In the genomic region with DNA sequence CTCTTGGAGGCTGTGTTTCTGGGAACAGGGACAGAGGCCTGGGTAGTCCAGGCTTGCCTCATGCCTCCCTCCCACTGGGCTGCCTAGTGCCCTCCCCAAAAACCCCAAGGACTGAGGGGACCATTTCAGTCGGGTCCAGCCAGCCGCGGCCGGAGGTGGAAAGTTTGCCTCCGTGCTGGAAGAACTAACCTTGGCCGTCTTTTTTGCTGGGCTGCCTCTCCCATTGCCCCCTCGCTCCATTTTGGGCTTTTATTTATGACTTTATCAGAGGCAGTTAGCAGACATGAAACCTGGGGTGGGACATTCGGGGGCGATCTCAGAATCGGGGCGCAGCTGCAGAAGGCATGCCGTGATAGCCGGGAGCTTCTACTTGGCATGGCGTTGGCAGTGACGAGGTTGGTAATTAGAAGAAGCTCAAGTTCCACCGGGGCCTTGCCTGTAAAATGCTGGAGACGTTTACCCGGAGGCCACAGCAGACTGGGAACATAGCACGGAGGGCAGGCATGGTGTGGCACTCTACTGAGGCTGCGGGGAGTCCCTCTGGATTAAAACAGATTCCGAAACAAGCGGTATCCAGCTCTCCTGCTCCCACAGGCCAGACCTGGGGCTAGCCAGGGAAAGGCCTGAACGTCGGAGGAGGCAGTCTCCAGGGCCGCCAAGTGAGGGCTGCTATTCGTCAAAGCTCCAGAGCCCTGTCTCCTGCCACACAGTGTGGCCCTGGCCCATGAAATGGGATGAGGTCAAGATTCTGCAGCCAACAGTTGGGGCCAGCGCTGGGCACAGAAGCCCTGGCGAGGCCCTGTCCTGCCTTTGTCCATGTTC, we compare ENCODE assay signal across 8 cellular contexts.
DNase-seq lines count a peak whose midpoint lies in the region; ATAC-seq and TF ChIP-seq lines count a peak whose summit lies in the region.

No MANE protein-coding gene starts in this region.

- H3K27me3 ChIP-seq in PC-9 (ENCODE audit: insufficient read depth, low read depth): no peaks in the 10 kb centered on the region

- peaks cover 82% of the 10 kb centered on the region for H3K79me2 ChIP-seq in PC-9 (ENCODE audit: low read depth)

- peaks cover 15% of the 10 kb centered on the region for H4K20me1 ChIP-seq in PC-9 (ENCODE audit: insufficient read depth)

- peak overlapping the region; percentile 68 for H3K27ac ChIP-seq in PC-9

- TF ChIP-seq CTCF in PC-9 (conservative IDR thresholded peaks at IDR 0.05) (no peak), fibroblast of mammary gland (conservative IDR thresholded peaks at IDR 0.05; ENCODE audit: control insufficient read depth, insufficient read depth, low read depth, low read length) (no peak)

- ATAC-seq in GM21367 (IDR thresholded peaks at IDR 0.05; ENCODE audit: unreplicated experiment) (no peak), GM21619 (IDR thresholded peaks at IDR 0.05; ENCODE audit: unreplicated experiment) (no peak)

- intact Hi-C loops in PC-9 (cut with micrococcal nuclease; ENCODE audit: unreplicated experiment): loop anchor here (2.0 to 5.0 kb wide), 3 partner anchors 33 to 61 kb away; no protein-coding TSS in a partner anchor
- intact Hi-C loops in posterior cingulate gyrus (cut with DNase I): loop anchor here (5.0 kb wide), 2 partner anchors 33 to 62 kb away; no protein-coding TSS in a partner anchor

- DNase-seq in ELR (ENCODE audit: low read depth): peak; percentile 67
- DNase-seq in PC-9: peak; percentile 29 to 65
- peak; percentile 17 for DNase-seq in fibroblast of mammary gland (ENCODE audit: low read depth)
- DNase-seq in posterior cingulate gyrus: peak in 9 of 10 donors; percentile 35 to 91 (median 58)
- DNase-seq in NCI-H187 (lab: John Stamatoyannopoulos, UW): no peak
- no peak for DNase-seq in activated CD4-positive, alpha-beta T cell treated with anti-CD3 and anti-CD28 coated beads, Interleukin-2, amount 50 U/mL, for 4 hours

- H3K36me3 ChIP-seq in PC-9 (ENCODE audit: low read depth): peaks cover 7% of the 10 kb centered on the region; the same call in 1 of the 2 replicates

- peaks cover 38% of the 10 kb centered on the region for H3K4me1 ChIP-seq in PC-9 (replicated peaks; ENCODE audit: insufficient read depth)

- H3K4me2 ChIP-seq in PC-9: peak overlapping the region; percentile 96

- H3K4me3 ChIP-seq in PC-9 (peak overlapping the region; percentile 99), fibroblast of mammary gland (ENCODE audit: control insufficient read depth, low read depth, low read length) (peak overlapping the region; percentile 94)

- no TSS peak for BruUV-seq in PC-9 (replicated peaks; lab: Mats Ljungman, UMichigan)

- no peaks in the 10 kb centered on the region for H3K9me2 ChIP-seq in PC-9 (ENCODE audit: insufficient read depth)

- peak overlapping the region; percentile 46 for H2AFZ ChIP-seq in PC-9

- H3K9me3 ChIP-seq in PC-9 (ENCODE audit: insufficient read depth, low read depth): no peaks in the 10 kb centered on the region

- POLR2A ChIA-PET in PC-9 (lab: Charles Lee; ENCODE audit: unreplicated experiment): interaction anchor here (0.6 kb wide), 2 partner anchors 29 to 76 kb away, joined by 4 to 8 read pairs; no protein-coding TSS in a partner anchor

- peaks cover 28% of the 10 kb centered on the region for H3F3A ChIP-seq in PC-9 (ENCODE audit: insufficient read depth, low read depth)

- CTCF ChIA-PET in PC-9 (lab: Charles Lee): interaction anchor here (1.7 kb wide), 1 partner anchor 66 kb away, joined by 7 read pairs; no protein-coding TSS in a partner anchor

Comparison
In these comparisons a context has a peak if more than half of its experiments do, and no peak if none do; other contexts are left out.
1. DNase-seq: peak in ELR (single experiment), PC-9 (2 of 2), fibroblast of mammary gland (single experiment) and posterior cingulate gyrus (9 of 10); none in NCI-H187 (0 of 2) and activated CD4-positive, alpha-beta T cell treated with anti-CD3 and anti-CD28 coated beads, Interleukin-2, amount 50 U/mL, for 4 hours (0 of 2).